In the genomic region with DNA sequence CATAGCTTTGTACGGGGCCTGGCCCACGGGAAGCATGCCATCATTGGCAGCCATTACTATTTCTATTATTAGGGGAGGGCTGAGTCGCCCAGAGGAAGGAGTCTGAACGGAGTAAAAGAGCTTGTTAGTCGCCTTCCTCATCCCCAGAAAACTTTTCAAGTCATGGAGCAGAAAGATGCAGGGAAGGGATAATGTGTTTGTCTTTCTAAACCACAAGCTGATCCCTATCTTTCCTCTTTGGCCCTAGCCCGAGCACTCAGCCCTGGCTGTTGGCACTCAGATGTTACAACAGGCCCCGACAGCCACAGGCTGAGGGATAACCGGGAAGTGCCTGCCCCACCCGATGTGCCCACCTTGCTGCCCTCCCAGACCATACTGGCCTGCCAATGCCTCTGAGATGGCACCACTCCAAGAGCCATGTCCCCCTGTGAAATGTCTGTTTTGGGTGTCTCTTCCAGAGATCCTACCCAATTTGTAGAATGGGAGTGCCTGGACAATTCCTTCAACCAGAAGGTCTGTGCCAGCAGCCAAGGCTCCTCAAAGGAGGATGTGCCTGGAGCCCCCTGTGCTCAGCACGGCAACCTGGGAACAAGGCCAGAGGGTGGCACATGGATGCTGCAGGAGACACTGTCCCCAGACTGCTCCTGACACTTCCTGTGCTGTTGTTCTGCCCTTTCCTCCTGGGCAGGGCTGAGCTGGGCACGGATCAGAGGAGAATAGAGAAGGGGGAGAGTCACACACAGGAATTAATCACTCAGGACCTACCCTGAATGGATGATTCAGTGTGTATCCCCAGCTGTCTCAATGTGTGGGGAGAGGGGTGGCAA, we compare ENCODE assay signal across 1 cellular context.
TF ChIP-seq lines count a peak whose summit lies in the region.

No MANE protein-coding gene starts in this region.

TF ChIP-seq in SK-N-SH treated with all-trans-retinoic acid at 6 μM for 48 hours, 23 proteins besides CTCF, POLR2A, EP300 and RAD21 (continued from another document):
- TF ChIP-seq, protein P1, sequence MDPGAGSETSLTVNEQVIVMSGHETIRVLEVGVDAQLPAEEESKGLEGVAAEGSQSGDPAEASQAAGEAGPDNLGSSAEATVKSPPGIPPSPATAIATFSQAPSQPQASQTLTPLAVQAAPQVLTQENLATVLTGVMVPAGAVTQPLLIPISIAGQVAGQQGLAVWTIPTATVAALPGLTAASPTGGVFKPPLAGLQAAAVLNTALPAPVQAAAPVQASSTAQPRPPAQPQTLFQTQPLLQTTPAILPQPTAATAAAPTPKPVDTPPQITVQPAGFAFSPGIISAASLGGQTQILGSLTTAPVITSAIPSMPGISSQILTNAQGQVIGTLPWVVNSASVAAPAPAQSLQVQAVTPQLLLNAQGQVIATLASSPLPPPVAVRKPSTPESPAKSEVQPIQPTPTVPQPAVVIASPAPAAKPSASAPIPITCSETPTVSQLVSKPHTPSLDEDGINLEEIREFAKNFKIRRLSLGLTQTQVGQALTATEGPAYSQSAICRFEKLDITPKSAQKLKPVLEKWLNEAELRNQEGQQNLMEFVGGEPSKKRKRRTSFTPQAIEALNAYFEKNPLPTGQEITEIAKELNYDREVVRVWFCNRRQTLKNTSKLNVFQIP (CRISPR knock-in tag; IDR thresholded peaks at IDR 0.05; ENCODE audit: borderline replicate concordance, low read depth) = no peak
- TF ChIP-seq OSR1 (CRISPR knock-in tag; IDR thresholded peaks at IDR 0.05) (no peak), ZFP3 (CRISPR knock-in tag; IDR thresholded peaks at IDR 0.05) (no peak), CSDC2 (CRISPR knock-in tag; IDR thresholded peaks at IDR 0.05) (no peak), SNAI2 (CRISPR knock-in tag; IDR thresholded peaks at IDR 0.05) (no peak), ZNF565 (CRISPR knock-in tag; conservative IDR thresholded peaks at IDR 0.05; ENCODE audit: low read depth) (no peak), ZC3H10 (CRISPR knock-in tag; IDR thresholded peaks at IDR 0.05) (no peak), TCF4 (CRISPR knock-in tag; IDR thresholded peaks at IDR 0.05; ENCODE audit: borderline replicate concordance) (no peak), ZNF70 (CRISPR knock-in tag; IDR thresholded peaks at IDR 0.05) (no peak)
